ENCODE assay signal across 21 cellular contexts in the genomic region with DNA sequence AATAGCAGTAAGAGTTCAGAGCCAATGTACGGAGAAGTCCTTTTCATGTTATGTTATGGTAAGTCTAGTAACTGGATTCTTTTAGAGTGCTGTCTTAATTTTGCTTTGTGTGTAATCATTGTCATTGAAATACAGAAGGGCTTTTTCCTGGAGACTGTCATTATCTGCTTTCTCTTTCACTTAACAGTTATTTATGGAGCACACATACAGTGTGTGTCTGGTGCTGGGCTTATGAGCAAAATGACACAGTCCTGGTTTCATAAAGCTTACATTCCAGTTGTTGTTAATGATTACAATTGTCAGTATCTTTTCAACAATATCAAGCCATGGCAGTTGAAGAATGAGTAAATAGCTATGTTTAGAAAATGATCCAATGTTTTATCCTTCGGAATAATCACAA.
DNase-seq lines count a peak whose midpoint lies in the region; ATAC-seq and TF ChIP-seq lines count a peak whose summit lies in the region.
"Had no signal": no experiment of that assay in that cellular context is flagged by ENCODE, and none has a peak within 500 bp of the region (broad histone marks: within the 10 kb centered on the region; RNA-seq: fewer than 3 reads in every experiment).

No MANE protein-coding gene starts in this region.

- DNase-seq in DMS79 treated with DMSO at 0.1 percent for 48 hours (lab: John Stamatoyannopoulos, UW) (peak; percentile 63), OCI-M1 (lab: John Stamatoyannopoulos, UW) (peak; percentile 72), hypothalamus (lab: John Stamatoyannopoulos, UW) (no peak), glutamatergic neuron (no peak), lower leg skin (ENCODE audit: low spot score in 2 of 2) (no peak), NCI-H1048 (lab: John Stamatoyannopoulos, UW) (no peak)
- DNase-seq: activated CD4-positive, alpha-beta T cell treated with anti-CD3 and anti-CD28 coated beads for 36 hours; activated CD8-positive, alpha-beta memory T cell treated with anti-CD3 and anti-CD28 coated beads, Interleukin-2, amount 10 ng/mL, durations not matched to agents 7 days and 5 days; activated naive CD8-positive, alpha-beta T cell treated with anti-CD3 and anti-CD28 coated beads, Interleukin-2, amount 10 ng/mL, durations not matched to agents 7 days and 5 days; effector CD8-positive, alpha-beta T cell; left lung; mucosa of descending colon; NCI-H1694; NCI-H446 treated with DMSO at 0.1 percent for 48 hours; posterior cingulate gyrus; stimulated activated CD4-positive, alpha-beta T cell treated with anti-CD3 and anti-CD28 coated beads, Interleukin-2, amount 100 ng/mL, for 24 hours; stimulated activated naive B cell treated with anti-CD40 and anti-IgM and Interleukin-4, amounts not matched to agents 10 μg/mL and 1 μg/mL and 100 μg/mL, for 72 hours had no signal

- peaks cover 2% of the 10 kb centered on the region for H3K9me3 Mint-ChIP-seq in glutamatergic neuron (ENCODE audit: unreplicated experiment)
- H3K9me3 Mint-ChIP-seq: activated naive CD8-positive, alpha-beta T cell treated with anti-CD3 and anti-CD28 coated beads, Interleukin-2, amount 10 ng/mL, durations not matched to agents 7 days and 5 days; activated T-helper 2 cell treated with anti-CD3 and anti-CD28 coated beads, Interferon-gamma antibody, Interleukin-2, Interleukin-4, amounts not matched to agents 10 μg/mL and 5 μg/mL and 100 μg/mL, durations not matched to agents 14 hours and 24 hours and 36 hours; stimulated activated naive B cell treated with anti-CD40 and anti-IgM and Interleukin-4, amounts not matched to agents 10 μg/mL and 1 μg/mL and 100 μg/mL, for 72 hours had no signal

- intact Hi-C loops in lower leg skin (cut with DNase I; ENCODE audit: low total_unique reads) = no loop called here

- TF ChIP-seq CTCF in glutamatergic neuron (IDR thresholded peaks at IDR 0.05; ENCODE audit: partially characterized antibody, unreplicated experiment) = no peak
- no peak for TF ChIP-seq CTCF in lower leg skin (IDR thresholded peaks at IDR 0.05)

- H3K27ac Mint-ChIP-seq in glutamatergic neuron (ENCODE audit: unreplicated experiment) = no peak overlapping the region
- H3K27ac Mint-ChIP-seq: activated CD4-positive, alpha-beta T cell treated with anti-CD3 and anti-CD28 coated beads for 36 hours; activated CD8-positive, alpha-beta memory T cell treated with anti-CD3 and anti-CD28 coated beads, Interleukin-2, amount 10 ng/mL, durations not matched to agents 7 days and 5 days; activated naive CD8-positive, alpha-beta T cell treated with anti-CD3 and anti-CD28 coated beads, Interleukin-2, amount 10 ng/mL, durations not matched to agents 7 days and 5 days; activated T-helper 2 cell treated with anti-CD3 and anti-CD28 coated beads, Interferon-gamma antibody, Interleukin-2, Interleukin-4, amounts not matched to agents 10 μg/mL and 5 μg/mL and 100 μg/mL, durations not matched to agents 14 hours and 24 hours and 36 hours; stimulated activated naive B cell treated with anti-CD40 and anti-IgM and Interleukin-4, amounts not matched to agents 10 μg/mL and 1 μg/mL and 100 μg/mL, for 72 hours had no signal

- 80 to 81% methylated on average over 2 of the region's 2 CpGs for WGBS in lower leg skin, 2 donors

- H3K4me3 ChIP-seq in lower leg skin (ENCODE audit: low read depth, poor library complexity, severe bottlenecking) = no peak overlapping the region
- H3K4me3 ChIP-seq: gastroesophageal sphincter, left lung, mucosa of descending colon had no signal

- H3K4me1 Mint-ChIP-seq in glutamatergic neuron (ENCODE audit: low read depth, unreplicated experiment) = no peaks in the 10 kb centered on the region
- H3K4me1 Mint-ChIP-seq: activated CD4-positive, alpha-beta T cell treated with anti-CD3 and anti-CD28 coated beads for 36 hours; activated CD8-positive, alpha-beta memory T cell treated with anti-CD3 and anti-CD28 coated beads, Interleukin-2, amount 10 ng/mL, durations not matched to agents 7 days and 5 days; activated naive CD8-positive, alpha-beta T cell treated with anti-CD3 and anti-CD28 coated beads, Interleukin-2, amount 10 ng/mL, durations not matched to agents 7 days and 5 days; stimulated activated naive B cell treated with anti-CD40 and anti-IgM and Interleukin-4, amounts not matched to agents 10 μg/mL and 1 μg/mL and 100 μg/mL, for 72 hours had no signal

- no peaks in the 10 kb centered on the region for H3K36me3 Mint-ChIP-seq in glutamatergic neuron (ENCODE audit: unreplicated experiment)
- H3K36me3 Mint-ChIP-seq: activated CD8-positive, alpha-beta memory T cell treated with anti-CD3 and anti-CD28 coated beads, Interleukin-2, amount 10 ng/mL, durations not matched to agents 7 days and 5 days; activated naive CD8-positive, alpha-beta T cell treated with anti-CD3 and anti-CD28 coated beads, Interleukin-2, amount 10 ng/mL, durations not matched to agents 7 days and 5 days; stimulated activated naive B cell treated with anti-CD40 and anti-IgM and Interleukin-4, amounts not matched to agents 10 μg/mL and 1 μg/mL and 100 μg/mL, for 72 hours had no signal

- TF ChIP-seq POLR2A in lower leg skin (IDR thresholded peaks at IDR 0.05) = no peak

- H3K27me3 Mint-ChIP-seq in glutamatergic neuron (ENCODE audit: unreplicated experiment) = no peaks in the 10 kb centered on the region
- H3K27me3 Mint-ChIP-seq: activated CD4-positive, alpha-beta T cell treated with anti-CD3 and anti-CD28 coated beads for 36 hours; activated CD8-positive, alpha-beta memory T cell treated with anti-CD3 and anti-CD28 coated beads, Interleukin-2, amount 10 ng/mL, durations not matched to agents 7 days and 5 days; stimulated activated naive B cell treated with anti-CD40 and anti-IgM and Interleukin-4, amounts not matched to agents 10 μg/mL and 1 μg/mL and 100 μg/mL, for 72 hours had no signal

- H3K4me3 Mint-ChIP-seq in glutamatergic neuron (ENCODE audit: unreplicated experiment) = no peak overlapping the region
- H3K4me3 Mint-ChIP-seq: activated CD4-positive, alpha-beta T cell treated with anti-CD3 and anti-CD28 coated beads for 36 hours; activated CD8-positive, alpha-beta memory T cell treated with anti-CD3 and anti-CD28 coated beads, Interleukin-2, amount 10 ng/mL, durations not matched to agents 7 days and 5 days; activated naive CD8-positive, alpha-beta T cell treated with anti-CD3 and anti-CD28 coated beads, Interleukin-2, amount 10 ng/mL, durations not matched to agents 7 days and 5 days; stimulated activated naive B cell treated with anti-CD40 and anti-IgM and Interleukin-4, amounts not matched to agents 10 μg/mL and 1 μg/mL and 100 μg/mL, for 72 hours had no signal

- ATAC-seq in GM19452 (IDR thresholded peaks at IDR 0.05; ENCODE audit: unreplicated experiment) = peak; percentile 54
- ATAC-seq in HG03432 (IDR thresholded peaks at IDR 0.05; ENCODE audit: unreplicated experiment) = peak; percentile 72
- ATAC-seq: activated CD4-positive, alpha-beta T cell treated with anti-CD3 and anti-CD28 coated beads for 36 hours; activated CD8-positive, alpha-beta memory T cell treated with anti-CD3 and anti-CD28 coated beads, Interleukin-2, amount 10 ng/mL, durations not matched to agents 7 days and 5 days; gastroesophageal sphincter; left lung; mucosa of descending colon; stimulated activated naive B cell treated with anti-CD40 and anti-IgM and Interleukin-4, amounts not matched to agents 10 μg/mL and 1 μg/mL and 100 μg/mL, for 72 hours had no signal

Comparison
In these comparisons a context has a peak if more than half of its experiments do, and no peak if none do; other contexts are left out.
1. DNase-seq: peak in DMS79 treated with DMSO at 0.1 percent for 48 hours (single experiment) and OCI-M1 (single experiment); none in hypothalamus (0 of 51), glutamatergic neuron (single experiment), lower leg skin (0 of 2) and NCI-H1048 (single experiment).